ENCODE assay signal across 26 cellular contexts in the genomic region with DNA sequence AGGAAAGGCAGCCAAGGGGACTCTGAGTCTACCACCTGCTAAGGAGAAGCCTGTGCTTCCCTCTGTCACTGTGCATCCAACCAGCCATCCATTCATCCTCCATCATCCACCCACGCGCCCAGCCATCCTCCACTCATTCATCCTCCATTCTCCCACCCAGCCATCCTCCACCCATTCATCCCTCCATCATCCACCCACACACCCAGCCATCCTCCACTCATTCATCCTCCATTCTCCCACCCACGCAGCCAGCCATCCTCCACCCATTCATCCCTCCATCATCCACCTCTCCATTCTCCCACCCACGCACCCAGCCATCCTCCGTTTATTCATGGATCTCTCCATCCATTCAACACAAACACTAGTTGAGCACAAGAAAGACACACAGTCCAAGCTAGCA.
"Had no signal": no experiment of that assay in that cellular context is flagged by ENCODE, and none has a peak within 500 bp of the region (broad histone marks: within the 10 kb centered on the region; RNA-seq: fewer than 3 reads in every experiment).

No MANE protein-coding gene starts in this region.

- DNase-seq: dermis blood vessel endothelial cell; effector memory CD8-positive, alpha-beta T cell; erythroblast; esophagus squamous epithelium; foreskin melanocyte; glutamatergic neuron; heart right ventricle; hippocampal formation; immature natural killer cell; islet precursor cell; mesendoderm; midbrain; naive thymus-derived CD4-positive, alpha-beta T cell; psoas muscle; right cardiac atrium; sigmoid colon; stimulated activated CD4-positive, alpha-beta T cell treated with anti-CD3 and anti-CD28 coated beads, Interleukin-2, amount 100 ng/mL, for 48 hours; stimulated activated naive B cell treated with anti-CD40 and anti-IgM and Interleukin-4, amounts not matched to agents 10 μg/mL and 1 μg/mL and 100 μg/mL, for 72 hours; trophoblast cell had no signal

- H3K27me3 ChIP-seq: esophagus squamous epithelium, neural progenitor cell, sigmoid colon, vagina had no signal

- H3K9me3 Mint-ChIP-seq: effector memory CD8-positive, alpha-beta T cell; immature natural killer cell; naive thymus-derived CD4-positive, alpha-beta T cell; nephron; neural progenitor cell; stimulated activated naive B cell treated with anti-CD40 and anti-IgM and Interleukin-4, amounts not matched to agents 10 μg/mL and 1 μg/mL and 100 μg/mL, for 72 hours; stimulated activated naive CD8-positive, alpha-beta T cell treated with anti-CD3 and anti-CD28 coated beads, Interleukin-15, Interleukin-2, amounts not matched to agents 100 ng/mL and 50 ng/mL, for 24 hours had no signal

- H3K4me2 ChIP-seq: neural progenitor cell had no signal

- H3K4me3 ChIP-seq: coronary artery, esophagus squamous epithelium, heart right ventricle, neural progenitor cell, psoas muscle, sigmoid colon, thoracic aorta, vagina had no signal

- H3K9ac ChIP-seq: neural progenitor cell had no signal

- ATAC-seq: effector memory CD8-positive, alpha-beta T cell; left lobe of liver; naive thymus-derived CD4-positive, alpha-beta T cell; psoas muscle; right cardiac atrium; stimulated activated naive B cell treated with anti-CD40 and anti-IgM and Interleukin-4, amounts not matched to agents 10 μg/mL and 1 μg/mL and 100 μg/mL, for 72 hours had no signal

- H3K36me3 ChIP-seq: heart right ventricle, neural progenitor cell, sigmoid colon, thoracic aorta, vagina had no signal

- H3K27ac Mint-ChIP-seq: effector memory CD8-positive, alpha-beta T cell; immature natural killer cell; nephron; neural progenitor cell; stimulated activated naive B cell treated with anti-CD40 and anti-IgM and Interleukin-4, amounts not matched to agents 10 μg/mL and 1 μg/mL and 100 μg/mL, for 72 hours; stimulated activated naive CD8-positive, alpha-beta T cell treated with anti-CD3 and anti-CD28 coated beads, Interleukin-15, Interleukin-2, amounts not matched to agents 100 ng/mL and 50 ng/mL, for 24 hours had no signal

- H3K4me1 Mint-ChIP-seq: immature natural killer cell; nephron; stimulated activated naive B cell treated with anti-CD40 and anti-IgM and Interleukin-4, amounts not matched to agents 10 μg/mL and 1 μg/mL and 100 μg/mL, for 72 hours had no signal

- H3K36me3 Mint-ChIP-seq: immature natural killer cell; naive thymus-derived CD4-positive, alpha-beta T cell; neural progenitor cell; stimulated activated naive B cell treated with anti-CD40 and anti-IgM and Interleukin-4, amounts not matched to agents 10 μg/mL and 1 μg/mL and 100 μg/mL, for 72 hours had no signal

- H3K27me3 Mint-ChIP-seq: stimulated activated naive CD8-positive, alpha-beta T cell treated with anti-CD3 and anti-CD28 coated beads, Interleukin-15, Interleukin-2, amounts not matched to agents 100 ng/mL and 50 ng/mL, for 24 hours had no signal

- H2AFZ ChIP-seq: neural progenitor cell had no signal

- H3K27ac ChIP-seq: coronary artery, esophagus squamous epithelium, heart right ventricle, neural progenitor cell, psoas muscle, sigmoid colon, thoracic aorta, vagina had no signal

- H3K4me1 ChIP-seq: heart right ventricle, neural progenitor cell, psoas muscle, sigmoid colon, vagina had no signal

- H3K9me3 ChIP-seq: esophagus squamous epithelium, heart right ventricle, psoas muscle, sigmoid colon, thoracic aorta, vagina had no signal

- H3K4me3 Mint-ChIP-seq: effector memory CD8-positive, alpha-beta T cell; immature natural killer cell; naive thymus-derived CD4-positive, alpha-beta T cell; nephron; neural progenitor cell; stimulated activated naive B cell treated with anti-CD40 and anti-IgM and Interleukin-4, amounts not matched to agents 10 μg/mL and 1 μg/mL and 100 μg/mL, for 72 hours; stimulated activated naive CD8-positive, alpha-beta T cell treated with anti-CD3 and anti-CD28 coated beads, Interleukin-15, Interleukin-2, amounts not matched to agents 100 ng/mL and 50 ng/mL, for 24 hours had no signal
